ENCODE assay signal across 20 cellular contexts in the genomic region with DNA sequence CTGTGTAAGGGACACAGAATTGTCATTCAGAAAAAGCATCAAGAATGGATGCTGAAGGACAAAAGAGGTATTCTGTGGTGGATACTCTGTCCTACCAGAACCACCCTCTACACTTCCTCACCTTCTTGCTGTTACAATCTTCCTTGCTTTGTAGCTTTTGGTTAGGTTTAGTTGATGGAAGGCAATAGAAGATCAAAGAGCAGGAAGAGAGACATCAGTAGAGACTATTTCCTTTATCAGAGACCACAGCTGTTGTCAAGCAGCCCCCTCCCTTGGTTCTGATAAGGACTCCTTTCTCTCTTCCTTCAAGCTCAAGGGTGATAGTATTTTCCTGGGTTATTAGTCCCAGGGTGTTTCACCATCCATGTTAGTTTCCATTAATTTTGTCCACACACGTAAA.
DNase-seq lines count a peak whose midpoint lies in the region; ATAC-seq and TF ChIP-seq lines count a peak whose summit lies in the region.
"Had no signal": no experiment of that assay in that cellular context is flagged by ENCODE, and none has a peak within 500 bp of the region (broad histone marks: within the 10 kb centered on the region; RNA-seq: fewer than 3 reads in every experiment).

No MANE protein-coding gene starts in this region.

- H3K4me1 Mint-ChIP-seq in neural progenitor cell, result no peaks in the 10 kb centered on the region
- H3K4me1 Mint-ChIP-seq: B cell had no signal

- no peak overlapping the region for H4K5ac ChIP-seq in mesendoderm (ENCODE audit: low read length)

- no peak overlapping the region for H3K4me3 ChIP-seq in DND-41 (ENCODE audit: low read depth in 1 of 2, low read length in 2 of 2)
- H3K4me3 ChIP-seq in Jurkat, Clone E6-1 (ENCODE audit: low read length), result no peak overlapping the region
- no peak overlapping the region for H3K4me3 ChIP-seq in mesendoderm (ENCODE audit: low read length)
- no peak overlapping the region for H3K4me3 ChIP-seq in neural progenitor cell
- H3K4me3 ChIP-seq: A549; BLaER1 treated with 17β-estradiol and CSF1 and Interleukin-3, amounts not matched to agents 10 nM and 100 nM; GM12878 had no signal

- H3K9me3 ChIP-seq in DND-41 (ENCODE audit: insufficient read depth, low read length, severe bottlenecking) (no peaks in the 10 kb centered on the region), neural progenitor cell (ENCODE audit: low read depth) (no peaks in the 10 kb centered on the region)
- H3K9me3 ChIP-seq: A549; BLaER1 treated with 17β-estradiol and CSF1 and Interleukin-3, amounts not matched to agents 10 nM and 100 nM; Caco-2 had no signal

- no peak overlapping the region for H2BK120ac ChIP-seq in mesendoderm (ENCODE audit: low read depth, low read length)

- H2BK15ac ChIP-seq in mesendoderm (replicated peaks; ENCODE audit: low read depth), result no peak overlapping the region

- no peaks in the 10 kb centered on the region for H3K36me3 ChIP-seq in DND-41 (ENCODE audit: insufficient read depth, low read length)
- no peaks in the 10 kb centered on the region for H3K36me3 ChIP-seq in mesendoderm (ENCODE audit: control insufficient read depth, insufficient read depth, low read length)
- H3K36me3 ChIP-seq in neural progenitor cell, result no peaks in the 10 kb centered on the region
- H3K36me3 ChIP-seq: BLaER1 treated with 17β-estradiol and CSF1 and Interleukin-3, amounts not matched to agents 10 nM and 100 nM had no signal

- no peak overlapping the region for H3K27ac Mint-ChIP-seq in neural progenitor cell
- H3K27ac Mint-ChIP-seq: B cell; CD4-positive, alpha-beta T cell; CD8-positive, alpha-beta T cell had no signal

- no peak overlapping the region for H3K56ac ChIP-seq in mesendoderm (ENCODE audit: low read length)

- H3K27me3 Mint-ChIP-seq in neural progenitor cell (ENCODE audit: insufficient read depth, low read depth), result no peaks in the 10 kb centered on the region
- H3K27me3 Mint-ChIP-seq: B cell; CD4-positive, alpha-beta T cell had no signal

- H3K23ac ChIP-seq in mesendoderm (ENCODE audit: low read length), result no peak overlapping the region

- H3K4me3 Mint-ChIP-seq in neural progenitor cell, result no peak overlapping the region
- H3K4me3 Mint-ChIP-seq: B cell; CD4-positive, alpha-beta T cell; CD8-positive, alpha-beta T cell had no signal

- H3K79me1 ChIP-seq in mesendoderm (ENCODE audit: low read length), result no peaks in the 10 kb centered on the region

- H3K18ac ChIP-seq in mesendoderm (ENCODE audit: low read length), result no peak overlapping the region

- H3F3A ChIP-seq in neural progenitor cell (ENCODE audit: low read depth), result no peaks in the 10 kb centered on the region

- H2AFZ ChIP-seq in DND-41 (ENCODE audit: low read depth, low read length), result no peak overlapping the region
- no peak overlapping the region for H2AFZ ChIP-seq in neural progenitor cell (replicated peaks)

- H3K27ac ChIP-seq in DND-41 (ENCODE audit: low read length) (no peak overlapping the region), mesendoderm (ENCODE audit: low read depth, low read length) (no peak overlapping the region), neural progenitor cell (no peak overlapping the region)
- H3K27ac ChIP-seq: 22Rv1; A549; BLaER1 treated with 17β-estradiol and CSF1 and Interleukin-3, amounts not matched to agents 10 nM and 100 nM; C4-2B had no signal

- DNase-seq in DND-41 (no peak), mesendoderm (peak; percentile 57), neural progenitor cell (ENCODE audit: low spot score) (no peak), SHP77 treated with DMSO at 0.1 percent for 48 hours (lab: John Stamatoyannopoulos, UW) (no peak)
- peak; percentile 2 for DNase-seq in Jurkat, Clone E6-1 (ENCODE audit: low read depth, low spot score)
- DNase-seq in activated CD4-positive, CD25-positive, alpha-beta regulatory T cell treated with anti-CD3 and anti-CD28 coated beads, Interleukin-2, amount 50 U/mL, for 72 hours, result no peak
- DNase-seq: AML-193; Caco-2; Calu3; CD4-positive, alpha-beta T cell; CD8-positive, alpha-beta T cell; DMS79 treated with DMSO at 0.1 percent for 48 hours; EL; GDM1 had no signal

- H3K79me2 ChIP-seq in DND-41 (ENCODE audit: insufficient read depth, low read length) (no peaks in the 10 kb centered on the region), mesendoderm (ENCODE audit: control insufficient read depth, insufficient read depth, low read length) (no peaks in the 10 kb centered on the region), neural progenitor cell (ENCODE audit: low read depth) (no peaks in the 10 kb centered on the region)

- H3K4me2 ChIP-seq in DND-41 (ENCODE audit: insufficient read depth, low read length), result no peak overlapping the region
- H3K4me2 ChIP-seq in mesendoderm (ENCODE audit: low read length), result no peak overlapping the region
- H3K4me2 ChIP-seq in neural progenitor cell, result no peak overlapping the region
- H3K4me2 ChIP-seq: A549; BLaER1 treated with 17β-estradiol and CSF1 and Interleukin-3, amounts not matched to agents 10 nM and 100 nM had no signal

- no peaks in the 10 kb centered on the region for H3K9me3 Mint-ChIP-seq in neural progenitor cell
- H3K9me3 Mint-ChIP-seq: CD4-positive, alpha-beta T cell; CD8-positive, alpha-beta T cell had no signal

- no peaks in the 10 kb centered on the region for H4K20me1 ChIP-seq in DND-41 (ENCODE audit: insufficient read depth, low read length)
- no peaks in the 10 kb centered on the region for H4K20me1 ChIP-seq in neural progenitor cell (ENCODE audit: low read depth)
- H4K20me1 ChIP-seq: BLaER1 treated with 17β-estradiol and CSF1 and Interleukin-3, amounts not matched to agents 10 nM and 100 nM had no signal

- no peaks in the 10 kb centered on the region for H3K27me3 ChIP-seq in DND-41 (ENCODE audit: insufficient read depth, low read length, poor library complexity)
- H3K27me3 ChIP-seq in mesendoderm (ENCODE audit: insufficient read depth, low read length, poor library complexity), result no peaks in the 10 kb centered on the region
- H3K27me3 ChIP-seq in neural progenitor cell, result no peaks in the 10 kb centered on the region
- H3K27me3 ChIP-seq: BLaER1 treated with 17β-estradiol and CSF1 and Interleukin-3, amounts not matched to agents 10 nM and 100 nM had no signal

- no peak overlapping the region for H3K4ac ChIP-seq in mesendoderm (ENCODE audit: low read depth, low read length)

- TF ChIP-seq CTCF in DND-41 (IDR thresholded peaks at IDR 0.05; ENCODE audit: borderline replicate concordance, extremely low read depth, low read length, poor library complexity, severe bottlenecking) (no peak), neural progenitor cell (IDR thresholded peaks at IDR 0.05) (no peak)

- peak; percentile 67 for ATAC-seq in DND-41 (ENCODE audit: insufficient read depth, low read depth)
- ATAC-seq: A549; CD8-positive, alpha-beta T cell; GM12878 had no signal

- WGBS in mesendoderm (ENCODE audit: extremely low coverage, insufficient coverage, low lambda C conversion rate), result no CpG with 5 or more reads among the region's 1 CpG

- no peak overlapping the region for H2BK5ac ChIP-seq in mesendoderm (ENCODE audit: low read length)

- no peak overlapping the region for H2AK5ac ChIP-seq in mesendoderm (ENCODE audit: low read length)

- H3K9ac ChIP-seq in DND-41 (ENCODE audit: low read depth, low read length), result no peak overlapping the region
- H3K9ac ChIP-seq in mesendoderm (ENCODE audit: low read length), result no peak overlapping the region
- no peak overlapping the region for H3K9ac ChIP-seq in neural progenitor cell
- H3K9ac ChIP-seq: BLaER1 treated with 17β-estradiol and CSF1 and Interleukin-3, amounts not matched to agents 10 nM and 100 nM had no signal

- no peak overlapping the region for H4K8ac ChIP-seq in mesendoderm (ENCODE audit: low read depth, low read length)

- no peaks in the 10 kb centered on the region for H3K36me3 Mint-ChIP-seq in neural progenitor cell
- H3K36me3 Mint-ChIP-seq: CD8-positive, alpha-beta T cell had no signal

- H3K4me1 ChIP-seq in DND-41 (ENCODE audit: insufficient read depth, low read length) (no peaks in the 10 kb centered on the region), mesendoderm (ENCODE audit: control insufficient read depth, low read depth, low read length) (no peaks in the 10 kb centered on the region), neural progenitor cell (no peaks in the 10 kb centered on the region)
- H3K4me1 ChIP-seq: A549, Caco-2 had no signal

Comparison
In these comparisons a context has a peak if more than half of its experiments do, and no peak if none do; other contexts are left out.
1. DNase-seq: peak in Jurkat, Clone E6-1 (single experiment) and mesendoderm (single experiment); none in DND-41 (single experiment), neural progenitor cell (single experiment), activated CD4-positive, CD25-positive, alpha-beta regulatory T cell treated with anti-CD3 and anti-CD28 coated beads, Interleukin-2, amount 50 U/mL, for 72 hours (single experiment) and SHP77 treated with DMSO at 0.1 percent for 48 hours (single experiment).